ENCODE assay signal across 31 cellular contexts in the genomic region with DNA sequence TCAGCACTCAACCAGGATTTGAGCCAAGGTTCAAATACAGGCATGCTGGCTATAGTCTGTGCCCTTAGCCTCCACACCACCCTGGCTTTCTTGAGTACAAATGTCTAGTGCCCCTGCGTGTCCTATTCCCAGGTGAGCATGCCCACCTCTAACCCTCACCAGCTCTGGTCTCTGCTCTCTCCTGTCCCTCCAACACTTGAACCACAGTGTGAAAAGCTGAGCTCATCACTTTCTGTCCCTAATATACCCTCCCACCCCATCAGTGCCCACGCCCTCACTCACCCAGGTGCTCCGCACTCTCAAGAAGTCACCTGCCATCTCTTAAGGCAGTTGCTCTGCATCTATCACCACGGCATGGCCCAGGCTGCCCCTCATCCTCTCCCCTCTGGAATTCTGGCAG. TPM values are rescaled to one million over a fixed set of nuclear protein-coding genes. Genes with fewer than 3 reads are reported as not detected.
"Had no signal": no experiment of that assay in that cellular context is flagged by ENCODE, and none has a peak within 500 bp of the region (broad histone marks: within the 10 kb centered on the region; RNA-seq: fewer than 3 reads in every experiment).

No MANE protein-coding gene starts in this region.

- H3K36me3 ChIP-seq: esophagus squamous epithelium, heart right ventricle, lower lobe of right lung, tibial artery had no signal

- H2AFZ ChIP-seq: parathyroid adenoma had no signal

- H3K36me3 Mint-ChIP-seq: naive thymus-derived CD8-positive, alpha-beta T cell; stimulated activated memory B cell treated with anti-CD40 and anti-IgM and Interleukin-4, amounts not matched to agents 10 μg/mL and 1 μg/mL and 100 μg/mL, for 72 hours; type B pancreatic cell had no signal

- H3K9me3 ChIP-seq: esophagus squamous epithelium, heart right ventricle, lower lobe of right lung, testis, tibial artery had no signal

- DNase-seq: dermis blood vessel endothelial cell; effector memory CD4-positive, alpha-beta T cell; erythroblast; esophagus squamous epithelium; foreskin melanocyte; glutamatergic neuron; heart right ventricle; hippocampal formation; islet precursor cell; kidney glomerular epithelial cell; left ventricle myocardium superior; lower lobe of right lung; naive thymus-derived CD8-positive, alpha-beta T cell; stimulated activated CD4-positive, alpha-beta T cell treated with anti-CD3 and anti-CD28 coated beads, Interleukin-2, amount 100 ng/mL, for 24 hours; stimulated activated CD4-positive, alpha-beta T cell treated with anti-CD3 and anti-CD28 coated beads, Interleukin-4, amount 100 ng/mL, for 24 hours; stimulated activated naive CD8-positive, alpha-beta T cell treated with anti-CD3 and anti-CD28 coated beads, Interleukin-15, Interleukin-2, amounts not matched to agents 100 U/mL and 50 U/mL, for 24 hours; substantia nigra; testis; tibial artery had no signal

- H3K4me1 ChIP-seq: esophagus squamous epithelium, heart right ventricle, lower lobe of right lung, parathyroid adenoma, testis, tibial artery had no signal

- ATAC-seq: heart right ventricle; left ventricle myocardium superior; naive thymus-derived CD8-positive, alpha-beta T cell; sciatic nerve; stimulated activated memory B cell treated with anti-CD40 and anti-IgM and Interleukin-4, amounts not matched to agents 10 μg/mL and 1 μg/mL and 100 μg/mL, for 72 hours; stimulated activated naive CD8-positive, alpha-beta T cell treated with anti-CD3 and anti-CD28 coated beads, Interleukin-15, Interleukin-2, amounts not matched to agents 100 U/mL and 50 U/mL, for 24 hours had no signal

- H3K27ac ChIP-seq: coronary artery, esophagus squamous epithelium, heart right ventricle, lower lobe of right lung, parathyroid adenoma, testis, tibial artery had no signal

- FAIRE-seq: endometrium had no signal

- H3K4me1 Mint-ChIP-seq: neural crest cell; stimulated activated memory B cell treated with anti-CD40 and anti-IgM and Interleukin-4, amounts not matched to agents 10 μg/mL and 1 μg/mL and 100 μg/mL, for 72 hours had no signal

- H3K4me3 Mint-ChIP-seq: neural crest cell; stimulated activated memory B cell treated with anti-CD40 and anti-IgM and Interleukin-4, amounts not matched to agents 10 μg/mL and 1 μg/mL and 100 μg/mL, for 72 hours; type B pancreatic cell had no signal

- H3K79me2 ChIP-seq: parathyroid adenoma had no signal

- H3K27ac Mint-ChIP-seq: progenitor cell of endocrine pancreas; stimulated activated memory B cell treated with anti-CD40 and anti-IgM and Interleukin-4, amounts not matched to agents 10 μg/mL and 1 μg/mL and 100 μg/mL, for 72 hours; type B pancreatic cell had no signal

- H3K9ac ChIP-seq: parathyroid adenoma had no signal

- H3K9me3 Mint-ChIP-seq: naive thymus-derived CD8-positive, alpha-beta T cell; neural crest cell; stimulated activated memory B cell treated with anti-CD40 and anti-IgM and Interleukin-4, amounts not matched to agents 10 μg/mL and 1 μg/mL and 100 μg/mL, for 72 hours; type B pancreatic cell had no signal

- H3K27me3 ChIP-seq: testis had no signal

- H3K4me3 ChIP-seq: coronary artery, esophagus squamous epithelium, heart right ventricle, lower lobe of right lung, testis, tibial artery had no signal

RNA-seq across cellular contexts. Expression of a gene that starts 7.0 kb away (rescaled TPM):
- total RNA-seq: dermis blood vessel endothelial cell; esophagus squamous epithelium; heart right ventricle; left ventricle myocardium superior; lower lobe of right lung; mesenteric fat pad; myocyte; naive thymus-derived CD8-positive, alpha-beta T cell; neural crest cell; osteoblast; progenitor cell of endocrine pancreas; sciatic nerve; urinary bladder had no signal
- polyA plus RNA-seq: heart right ventricle; naive thymus-derived CD8-positive, alpha-beta T cell; urinary bladder had no signal

RNA-seq across cellular contexts. Expression of a gene that starts 13.7 kb away (rescaled TPM):
- total RNA-seq: dermis blood vessel endothelial cell, left ventricle myocardium superior, lower lobe of right lung, mesenteric fat pad, myocyte, neural crest cell, osteoblast, progenitor cell of endocrine pancreas, sciatic nerve, urinary bladder had no signal
- polyA plus RNA-seq: heart right ventricle; naive thymus-derived CD8-positive, alpha-beta T cell; urinary bladder had no signal

RNA-seq across cellular contexts. Expression of a gene that starts 39.8 kb away (rescaled TPM):
- total RNA-seq: naive thymus-derived CD8-positive, alpha-beta T cell; neural crest cell; progenitor cell of endocrine pancreas had no signal
- polyA plus RNA-seq: naive thymus-derived CD8-positive, alpha-beta T cell had no signal

RNA-seq across cellular contexts. Expression of a gene that starts 41.3 kb away (rescaled TPM):
- total RNA-seq: dermis blood vessel endothelial cell, esophagus squamous epithelium, left ventricle myocardium superior, lower lobe of right lung, mesenteric fat pad, myocyte, neural crest cell, osteoblast, progenitor cell of endocrine pancreas, urinary bladder had no signal
- polyA plus RNA-seq: heart right ventricle, urinary bladder had no signal

RNA-seq across cellular contexts. Expression of a gene that starts 58.4 kb away (rescaled TPM):
- total RNA-seq: dermis blood vessel endothelial cell, heart right ventricle, left ventricle myocardium superior, lower lobe of right lung, mesenteric fat pad, myocyte, neural crest cell, osteoblast, progenitor cell of endocrine pancreas, sciatic nerve had no signal
- polyA plus RNA-seq: heart right ventricle, urinary bladder had no signal
